In the genomic region with DNA sequence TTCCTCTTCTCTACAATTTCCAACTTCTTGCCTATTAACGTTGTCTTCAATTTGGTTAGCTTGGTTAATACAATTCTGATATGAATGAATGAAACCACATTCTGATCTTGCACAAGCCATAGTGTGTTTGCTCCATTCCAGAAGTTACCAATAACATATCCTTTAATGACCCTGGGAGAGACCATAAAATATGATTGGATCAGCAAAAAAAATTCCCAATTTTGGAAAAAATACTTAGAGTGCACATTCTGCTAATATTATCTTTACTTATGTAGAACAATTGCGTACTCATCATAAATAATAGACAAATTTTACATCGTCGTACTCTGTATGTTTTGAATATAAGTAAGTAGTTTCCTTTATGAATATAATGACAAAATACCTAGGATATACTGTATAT, we compare ENCODE assay signal across 1 cellular context.
TF ChIP-seq lines count a peak whose summit lies in the region.

No MANE protein-coding gene starts in this region.

TF ChIP-seq in A549, 52 proteins besides CTCF, POLR2A, EP300 and RAD21 (continued from another document):
- TF ChIP-seq, protein P1, sequence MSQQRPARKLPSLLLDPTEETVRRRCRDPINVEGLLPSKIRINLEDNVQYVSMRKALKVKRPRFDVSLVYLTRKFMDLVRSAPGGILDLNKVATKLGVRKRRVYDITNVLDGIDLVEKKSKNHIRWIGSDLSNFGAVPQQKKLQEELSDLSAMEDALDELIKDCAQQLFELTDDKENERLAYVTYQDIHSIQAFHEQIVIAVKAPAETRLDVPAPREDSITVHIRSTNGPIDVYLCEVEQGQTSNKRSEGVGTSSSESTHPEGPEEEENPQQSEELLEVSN (IDR thresholded peaks at IDR 0.05; ENCODE audit: borderline replicate concordance, low read depth) = no peak
- no peak for TF ChIP-seq CEBPB (IDR thresholded peaks at IDR 0.05)
